Comparison of ENCODE assay signal across 10 cellular contexts in the genomic region with DNA sequence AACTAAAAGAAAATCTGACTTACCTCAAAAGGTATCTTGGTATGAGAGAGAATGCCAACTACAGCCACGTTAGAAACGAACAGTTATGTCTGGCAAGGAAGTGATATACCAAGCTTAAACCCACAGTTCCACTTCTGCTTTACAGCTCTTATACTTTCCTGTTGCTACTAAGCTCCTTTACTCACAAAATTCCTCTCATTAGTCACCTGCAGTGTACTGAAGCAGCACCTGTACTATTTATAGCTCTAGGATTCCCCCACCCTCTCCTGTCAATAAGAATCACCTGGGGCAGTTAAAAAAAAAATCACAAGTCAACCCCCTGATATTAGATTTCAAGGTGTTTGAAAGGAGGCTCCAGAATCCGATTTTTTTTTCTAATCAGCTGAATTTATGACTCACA. TPM values are rescaled to one million over a fixed set of nuclear protein-coding genes. Genes with fewer than 3 reads are reported as not detected.
A peak's percentile ranks its signal among the peaks of the same experiment; 100 is the strongest.
DNase-seq lines count a peak whose midpoint lies in the region; ATAC-seq and TF ChIP-seq lines count a peak whose summit lies in the region.
"Had no signal": no experiment of that assay in that cellular context is flagged by ENCODE, and none has a peak within 500 bp of the region (broad histone marks: within the 10 kb centered on the region; RNA-seq: fewer than 3 reads in every experiment).

No MANE protein-coding gene starts in this region.

- no peaks in the 10 kb centered on the region for H3K79me2 ChIP-seq in PC-9 (ENCODE audit: low read depth)

- H4K20me1 ChIP-seq in PC-9 (ENCODE audit: insufficient read depth): no peaks in the 10 kb centered on the region

- H3K9me3 ChIP-seq in PC-9 (ENCODE audit: insufficient read depth, low read depth) (no peaks in the 10 kb centered on the region), psoas muscle (no peaks in the 10 kb centered on the region), vagina (no peaks in the 10 kb centered on the region)

- CTCF ChIA-PET in PC-9 (lab: Charles Lee): interaction anchor here (0.7 to 4.0 kb wide), 3 partner anchors 74 to 247 kb away, joined by 4 to 68 read pairs (median 7); no protein-coding TSS in a partner anchor

- POLR2A ChIA-PET in PC-9 (lab: Charles Lee; ENCODE audit: unreplicated experiment): interaction anchor here (0.6 to 0.7 kb wide), 2 partner anchors 97 to 252 kb away, joined by 3 to 6 read pairs; no protein-coding TSS in a partner anchor

- 2 to 26% (median 3%) methylated on average over 3 of the region's 3 CpGs for WGBS in psoas muscle, 3 donors

- no peaks in the 10 kb centered on the region for H3K9me2 ChIP-seq in PC-9 (ENCODE audit: insufficient read depth)

- H3K27me3 ChIP-seq in PC-9 (ENCODE audit: insufficient read depth, low read depth): peaks cover 20% of the 10 kb centered on the region; the same call in 1 of the 2 replicates
- peaks cover 0 to 13% (median 0%) of the 10 kb centered on the region in 3 donors for H3K27me3 ChIP-seq in psoas muscle (ENCODE audit: insufficient read depth in 3 of 3, low read length in 2 of 3)
- no peaks in the 10 kb centered on the region for H3K27me3 ChIP-seq in vagina

- BruUV-seq in PC-9 (replicated peaks; lab: Mats Ljungman, UMichigan): no TSS peak

- no peak overlapping the region for H3K27ac ChIP-seq in PC-9
- H3K27ac ChIP-seq in psoas muscle: no peak overlapping the region
- no peak overlapping the region for H3K27ac ChIP-seq in vagina

- DNase-seq in PC-9 (peak in 1 of 2 experiments; percentile 70), psoas muscle (no peak), Right ventricle myocardium superior (no peak), anterior cingulate cortex (lab: John Stamatoyannopoulos, UW) (no peak), NCI-H2196 (lab: John Stamatoyannopoulos, UW; ENCODE audit: unreplicated experiment) (no peak), vagina (ENCODE audit: extremely low spot score in 2 of 2) (no peak)

- peak; percentile 59 for ATAC-seq in GM18907 (IDR thresholded peaks at IDR 0.05; ENCODE audit: unreplicated experiment)
- peak; percentile 49 for ATAC-seq in HG02981 (IDR thresholded peaks at IDR 0.05; ENCODE audit: unreplicated experiment)
- ATAC-seq in psoas muscle: no peak
- no peak for ATAC-seq in Right ventricle myocardium superior (ENCODE audit: poor library complexity)

- peaks cover 17% of the 10 kb centered on the region for H3F3A ChIP-seq in PC-9 (ENCODE audit: insufficient read depth, low read depth)

- peak overlapping the region; percentile 71 for H3K4me2 ChIP-seq in PC-9

- H3K36me3 ChIP-seq in PC-9 (ENCODE audit: low read depth): no peaks in the 10 kb centered on the region
- H3K36me3 ChIP-seq in psoas muscle (ENCODE audit: insufficient read depth in 1 of 2, low read depth in 1 of 2): no peaks in the 10 kb centered on the region
- H3K36me3 ChIP-seq in vagina: no peaks in the 10 kb centered on the region

- intact Hi-C loops in PC-9 (cut with micrococcal nuclease; ENCODE audit: unreplicated experiment): loop anchor here (1.0 to 10.0 kb wide), 3 partner anchors 82 to 808 kb away; no protein-coding TSS in a partner anchor
- intact Hi-C loops in psoas muscle (cut with DNase I): no loop called here
- intact Hi-C loops in Right ventricle myocardium superior (cut with DNase I): loop anchor here (5.0 kb wide), 1 partner anchor 80 kb away; no protein-coding TSS in a partner anchor
- intact Hi-C loops in vagina (cut with DNase I): no loop called here

- TF ChIP-seq CTCF in PC-9 (conservative IDR thresholded peaks at IDR 0.05) (no peak), psoas muscle (IDR thresholded peaks at IDR 0.05) (no peak), vagina (IDR thresholded peaks at IDR 0.05) (no peak)

- H3K4me3 ChIP-seq in PC-9 (peak overlapping the region; percentile 27; the same call in 1 of the 2 replicates), psoas muscle (peak overlapping the region; percentile 49), vagina (no peak overlapping the region)

- H2AFZ ChIP-seq in PC-9: no peak overlapping the region

- peaks cover 16% of the 10 kb centered on the region for H3K4me1 ChIP-seq in PC-9 (replicated peaks; ENCODE audit: insufficient read depth)
- H3K4me1 ChIP-seq in psoas muscle: peaks cover 13% of the 10 kb centered on the region
- peaks cover 17% of the 10 kb centered on the region for H3K4me1 ChIP-seq in vagina

- no peak for TF ChIP-seq POLR2A in vagina (IDR thresholded peaks at IDR 0.05)

RNA-seq across cellular contexts. Expression of gene TMEM266, which starts 2.9 kb away (rescaled TPM):
- 0.38 and 0.41 TPM in 2 replicates for total RNA-seq in PC-9 (2021)
- total RNA-seq in psoas muscle: 1 to 10 TPM; 2.6 to 7.9 (median 4.4) TPM
- polyA plus RNA-seq in psoas muscle: 10 to 100 TPM in 1 of 3 donors, 1 to 10 TPM in 1, under 1 TPM in 1; 0.87 to 12.1 (median 8.0) TPM
- 0.13 TPM for total RNA-seq in Right ventricle myocardium superior
- not detected for total RNA-seq in vagina
- total RNA-seq: endothelial cell of umbilical vein, NCI-H460 had no signal
- polyA plus RNA-seq: endothelial cell of umbilical vein had no signal

RNA-seq across cellular contexts. Expression of gene NRG4, which starts 44.7 kb away (rescaled TPM):
- total RNA-seq in PC-9 (2021): 5.2 and 11.3 TPM in 2 replicates
- total RNA-seq in psoas muscle: 10 to 100 TPM in 2 of 4 donors, 1 to 10 TPM in 2; 2.5 to 14.4 (median 9.0) TPM
- 10 to 100 TPM in 1 of 3 donors, 1 to 10 TPM in 1, under 1 TPM in 1; 0.98 to 30.0 (median 5.7) TPM for polyA plus RNA-seq in psoas muscle
- not detected for total RNA-seq in Right ventricle myocardium superior
- not detected for total RNA-seq in vagina
- total RNA-seq: endothelial cell of umbilical vein had no signal
- polyA plus RNA-seq: endothelial cell of umbilical vein had no signal

Comparison
In these comparisons a context has a peak if more than half of its experiments do, and no peak if none do; other contexts are left out.
1. ATAC-seq: peak in GM18907 (single experiment) and HG02981 (single experiment); none in psoas muscle (0 of 4) and Right ventricle myocardium superior (single experiment).
2. H3K4me3 ChIP-seq: peak in PC-9 (single experiment) and psoas muscle (single experiment); none in vagina (0 of 2).
3. intact Hi-C loops: an anchor here in PC-9 (1.0 to 10.0 kb wide) and Right ventricle myocardium superior (5.0 kb wide); none called in psoas muscle and vagina.